23 cellular contexts compared by ENCODE assay signal in the genomic region with DNA sequence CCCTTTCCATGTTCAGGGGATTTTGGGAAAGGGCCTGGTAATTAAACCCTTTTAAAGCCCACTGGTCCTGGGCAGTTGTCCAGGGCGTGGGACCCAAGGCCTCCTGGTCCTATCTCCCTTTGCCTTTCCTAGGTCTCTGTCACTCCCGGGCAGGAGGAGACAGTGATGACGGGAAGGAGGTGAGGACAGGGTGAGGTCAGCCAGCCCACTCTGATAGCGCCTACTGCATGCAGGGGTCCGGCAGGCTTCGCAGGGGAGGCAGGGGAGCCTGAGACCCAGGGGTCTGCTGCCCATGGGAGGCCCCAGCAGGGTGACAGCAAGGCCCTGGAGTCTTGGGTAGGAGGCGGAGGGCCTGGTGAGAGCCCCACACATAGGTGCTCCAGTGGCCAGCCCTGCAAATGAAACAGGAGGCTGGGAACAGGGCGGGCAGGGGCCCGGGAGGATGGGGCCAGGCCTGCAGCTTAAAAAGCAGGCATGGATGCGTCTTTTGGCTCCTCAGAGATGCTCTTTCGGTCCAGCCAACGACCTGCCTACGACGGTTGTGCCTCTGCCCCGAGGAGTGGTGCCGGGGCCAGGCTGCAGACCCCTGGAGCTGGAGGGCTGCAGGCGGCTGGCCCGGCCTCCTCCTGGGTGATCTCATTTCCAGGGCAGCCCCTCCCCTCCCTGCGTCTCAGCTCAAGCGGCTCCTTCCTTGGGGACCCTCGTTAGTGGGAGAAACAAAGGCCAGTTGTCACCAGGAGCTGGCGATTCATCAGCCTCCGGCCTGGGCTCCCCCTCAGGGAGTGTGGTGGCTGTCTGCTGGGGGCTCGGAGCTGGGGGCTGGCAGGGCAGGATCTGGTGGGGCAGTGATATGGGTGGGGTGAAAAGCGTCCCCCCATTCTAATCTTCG. TPM values are rescaled to one million over a fixed set of nuclear protein-coding genes. Genes with fewer than 3 reads are reported as not detected.
A peak's percentile ranks its signal among the peaks of the same experiment; 100 is the strongest.
DNase-seq lines count a peak whose midpoint lies in the region; ATAC-seq and TF ChIP-seq lines count a peak whose summit lies in the region.
"Had no signal": no experiment of that assay in that cellular context is flagged by ENCODE, and none has a peak within 500 bp of the region (broad histone marks: within the 10 kb centered on the region; RNA-seq: fewer than 3 reads in every experiment).

No MANE protein-coding gene starts in this region.

- no peak for TF ChIP-seq CTCF in RWPE2 (IDR thresholded peaks at IDR 0.05; ENCODE audit: poor library complexity, severe bottlenecking)
- no peak for TF ChIP-seq CTCF in neural crest cell (conservative IDR thresholded peaks at IDR 0.05)
- TF ChIP-seq CTCF in upper lobe of right lung (IDR thresholded peaks at IDR 0.05), result no peak
- no peak for TF ChIP-seq CTCF in osteocyte (IDR thresholded peaks at IDR 0.05)
- no peak for TF ChIP-seq CTCF in omental fat pad (IDR thresholded peaks at IDR 0.05)

- peak overlapping the region; percentile 98 for H3K27ac Mint-ChIP-seq in neural crest cell (ENCODE audit: unreplicated experiment)
- no peak overlapping the region for H3K27ac Mint-ChIP-seq in osteocyte (ENCODE audit: unreplicated experiment)
- H3K27ac Mint-ChIP-seq: activated B cell treated with CpG ODN at 0.5 μM for 24 hours; activated CD4-positive, alpha-beta memory T cell treated with anti-CD3 and anti-CD28 coated beads, Interleukin-2, amount 10 ng/mL, durations not matched to agents 7 days and 5 days; stimulated activated effector memory CD8-positive, alpha-beta T cell treated with anti-CD3 and anti-CD28 coated beads, Interleukin-12 subunit alpha, Interleukin-12 subunit beta, amount 100 ng/mL, for 72 hours had no signal

- H3K27me3 Mint-ChIP-seq in neural crest cell (ENCODE audit: low read depth) (no peaks in the 10 kb centered on the region), osteocyte (ENCODE audit: unreplicated experiment) (no peaks in the 10 kb centered on the region)
- H3K27me3 Mint-ChIP-seq: activated B cell treated with CpG ODN at 0.5 μM for 24 hours; CD4-positive, alpha-beta memory T cell had no signal

- intact Hi-C loops in upper lobe of right lung (cut with DNase I), result no loop called here

- H3K9me3 ChIP-seq in RWPE2 (ENCODE audit: severe bottlenecking), result no peaks in the 10 kb centered on the region
- no peaks in the 10 kb centered on the region for H3K9me3 ChIP-seq in upper lobe of right lung
- H3K9me3 ChIP-seq: thoracic aorta had no signal

- H3K4me1 ChIP-seq in RWPE2 (ENCODE audit: insufficient read depth, poor library complexity, severe bottlenecking) (peaks cover 10% of the 10 kb centered on the region), upper lobe of right lung (peaks cover 12% of the 10 kb centered on the region)

- H3K9me3 Mint-ChIP-seq in neural crest cell (no peaks in the 10 kb centered on the region), osteocyte (ENCODE audit: unreplicated experiment) (no peaks in the 10 kb centered on the region)
- H3K9me3 Mint-ChIP-seq: activated B cell treated with CpG ODN at 0.5 μM for 24 hours; activated CD4-positive, alpha-beta memory T cell treated with anti-CD3 and anti-CD28 coated beads, Interleukin-2, amount 10 ng/mL, durations not matched to agents 7 days and 5 days; CD4-positive, alpha-beta memory T cell; stimulated activated effector memory CD8-positive, alpha-beta T cell treated with anti-CD3 and anti-CD28 coated beads, Interleukin-12 subunit alpha, Interleukin-12 subunit beta, amount 100 ng/mL, for 72 hours had no signal

- peak overlapping the region; percentile 9 for H3K4me3 Mint-ChIP-seq in neural crest cell
- no peak overlapping the region for H3K4me3 Mint-ChIP-seq in osteocyte (ENCODE audit: unreplicated experiment)
- H3K4me3 Mint-ChIP-seq: activated B cell treated with CpG ODN at 0.5 μM for 24 hours; activated CD4-positive, alpha-beta memory T cell treated with anti-CD3 and anti-CD28 coated beads, Interleukin-2, amount 10 ng/mL, durations not matched to agents 7 days and 5 days; CD4-positive, alpha-beta memory T cell; stimulated activated effector memory CD8-positive, alpha-beta T cell treated with anti-CD3 and anti-CD28 coated beads, Interleukin-12 subunit alpha, Interleukin-12 subunit beta, amount 100 ng/mL, for 72 hours had no signal

- H3K27ac ChIP-seq in RWPE2 (ENCODE audit: poor library complexity, severe bottlenecking) (no peak overlapping the region), upper lobe of right lung (no peak overlapping the region)
- H3K27ac ChIP-seq: foreskin keratinocyte, thoracic aorta had no signal

- no peaks in the 10 kb centered on the region for H3K36me3 ChIP-seq in RWPE2 (ENCODE audit: low read depth)
- H3K36me3 ChIP-seq in upper lobe of right lung, result no peaks in the 10 kb centered on the region
- H3K36me3 ChIP-seq: thoracic aorta had no signal

- no peaks in the 10 kb centered on the region for H3K27me3 ChIP-seq in RWPE2 (ENCODE audit: insufficient read depth, poor library complexity, severe bottlenecking)
- no peaks in the 10 kb centered on the region for H3K27me3 ChIP-seq in upper lobe of right lung

- H3K4me1 Mint-ChIP-seq in neural crest cell, result peaks cover 61% of the 10 kb centered on the region
- H3K4me1 Mint-ChIP-seq in osteocyte (ENCODE audit: unreplicated experiment), result peaks cover 71% of the 10 kb centered on the region

- peak; percentile 46 for DNase-seq in RWPE2 (ENCODE audit: low spot score)
- DNase-seq in islet precursor cell, result peak; percentile 84
- DNase-seq in neural crest cell (ENCODE audit: low read depth, low spot score), result peak; percentile 58
- DNase-seq in upper lobe of right lung, result peak; percentile 55
- no peak for DNase-seq in osteocyte (ENCODE audit: extremely low spot score, unreplicated experiment)
- DNase-seq in omental fat pad (ENCODE audit: low spot score), result no peak
- DNase-seq: activated B cell treated with CpG ODN at 0.5 μM for 24 hours; activated CD4-positive, alpha-beta memory T cell treated with anti-CD3 and anti-CD28 coated beads, Interleukin-2, amount 10 ng/mL, durations not matched to agents 7 days and 5 days; activated T-cell treated with anti-CD3 and anti-CD28 coated beads for 4 hours; amygdala; CD4-positive, alpha-beta memory T cell; central memory CD4-positive, alpha-beta T cell; foreskin keratinocyte; GF-D8; hippocampal formation; KBM-7; midbrain; NCI-H1930; T-helper 9 cell had no signal

- H3K36me3 Mint-ChIP-seq in neural crest cell (ENCODE audit: low read depth), result no peaks in the 10 kb centered on the region
- no peaks in the 10 kb centered on the region for H3K36me3 Mint-ChIP-seq in osteocyte (ENCODE audit: unreplicated experiment)
- H3K36me3 Mint-ChIP-seq: CD4-positive, alpha-beta memory T cell; stimulated activated effector memory CD8-positive, alpha-beta T cell treated with anti-CD3 and anti-CD28 coated beads, Interleukin-12 subunit alpha, Interleukin-12 subunit beta, amount 100 ng/mL, for 72 hours had no signal

- ATAC-seq in RWPE2 (ENCODE audit: low read depth) (no peak), upper lobe of right lung (no peak), HG03565 (IDR thresholded peaks at IDR 0.05; ENCODE audit: unreplicated experiment) (no peak), omental fat pad (ENCODE audit: low FRiP score) (no peak)
- ATAC-seq: foreskin keratinocyte; stimulated activated effector memory CD8-positive, alpha-beta T cell treated with anti-CD3 and anti-CD28 coated beads, Interleukin-12 subunit alpha, Interleukin-12 subunit beta, amount 100 ng/mL, for 72 hours had no signal

- H3K4me3 ChIP-seq in RWPE2 (ENCODE audit: severe bottlenecking) (no peak overlapping the region), upper lobe of right lung (no peak overlapping the region)
- H3K4me3 ChIP-seq: SK-N-MC, thoracic aorta had no signal

RNA-seq across cellular contexts. Expression of a gene that starts 6.7 kb away (rescaled TPM):
- total RNA-seq in neural crest cell (40.0 and 41.2 TPM in 2 replicates), upper lobe of right lung (80.6 TPM), osteocyte (76.4 and 82.2 TPM in 2 replicates), omental fat pad (10 to 100 TPM; 53.3 to 87.8 (median 69.6) TPM)

Comparison
In these comparisons a context has a peak if more than half of its experiments do, and no peak if none do; other contexts are left out.
1. DNase-seq: peak in RWPE2 (single experiment), islet precursor cell (single experiment), neural crest cell (single experiment) and upper lobe of right lung (single experiment); none in osteocyte (single experiment) and omental fat pad (single experiment).